Comparison of ENCODE assay signal across 8 cellular contexts in genomic region chr10:97499561-97500296, GRCh38. TPM values are rescaled to one million over a fixed set of nuclear protein-coding genes. Genes with fewer than 3 reads are reported as not detected.
DNase-seq lines count a peak whose midpoint lies in the region; ATAC-seq, FAIRE-seq and TF ChIP-seq lines count a peak whose summit lies in the region.

No MANE protein-coding gene starts in this region.

- peak overlapping the region; percentile 15 to 86 for H3K4me3 ChIP-seq in CD4-positive, alpha-beta memory T cell (ENCODE audit: low read length in 2 of 2)
- H3K4me3 ChIP-seq in Karpas-422 (ENCODE audit: low read length), result peak overlapping the region; percentile 93
- H3K4me3 ChIP-seq in astrocyte (ENCODE audit: insufficient read depth, low read depth, low read length), result peak overlapping the region; percentile 97
- peak overlapping the region; percentile 100 for H3K4me3 ChIP-seq in rectal smooth muscle tissue (ENCODE audit: low read length)

- H3K9ac ChIP-seq in Karpas-422 (ENCODE audit: low read length) (peak overlapping the region; percentile 87), astrocyte (ENCODE audit: low read length) (peak overlapping the region; percentile 95), rectal smooth muscle tissue (ENCODE audit: low read length) (peak overlapping the region; percentile 52)

- H3K27me3 Mint-ChIP-seq in CD4-positive, alpha-beta memory T cell, result peaks cover 7 to 8% of the 10 kb centered on the region in 2 donors
- no peaks in the 10 kb centered on the region for H3K27me3 Mint-ChIP-seq in astrocyte (ENCODE audit: low read depth, unreplicated experiment)

- peak overlapping the region; percentile 82 for H3K4me2 ChIP-seq in Karpas-422 (ENCODE audit: low read depth, low read length, poor library complexity, severe bottlenecking)
- H3K4me2 ChIP-seq in astrocyte (ENCODE audit: low read length), result peak overlapping the region; percentile 98

- no peak for FAIRE-seq in astrocyte (lab: Jason Lieb, UNC)

- H3K27ac ChIP-seq in CD4-positive, alpha-beta memory T cell (ENCODE audit: low read depth, low read length), result peak overlapping the region; percentile 85
- no peak overlapping the region for H3K27ac ChIP-seq in Karpas-422 (ENCODE audit: low read length)
- peak overlapping the region; percentile 69 for H3K27ac ChIP-seq in astrocyte (ENCODE audit: low read depth, low read length)
- peak overlapping the region; percentile 93 for H3K27ac ChIP-seq in rectal smooth muscle tissue (ENCODE audit: low read depth, low read length)

- H3K4me1 Mint-ChIP-seq in CD4-positive, alpha-beta memory T cell, result peaks cover 20 to 41% (median 33%) of the 10 kb centered on the region in 4 donors
- H3K4me1 Mint-ChIP-seq in astrocyte (ENCODE audit: low read depth, unreplicated experiment), result peaks cover 36% of the 10 kb centered on the region

- peaks cover 39% of the 10 kb centered on the region for H3K4me1 ChIP-seq in CD4-positive, alpha-beta memory T cell (ENCODE audit: insufficient read depth, low read length)
- H3K4me1 ChIP-seq in Karpas-422 (ENCODE audit: low read length) (peaks cover 25% of the 10 kb centered on the region), astrocyte (ENCODE audit: insufficient read depth, low read length) (peaks cover 24% of the 10 kb centered on the region), rectal smooth muscle tissue (ENCODE audit: control insufficient read depth, insufficient read depth, low read length) (peaks cover 15% of the 10 kb centered on the region)

- no peak for TF ChIP-seq CTCF in astrocyte (IDR thresholded peaks at IDR 0.05; ENCODE audit: insufficient read depth, low read depth, low read length)

- peaks cover 3% of the 10 kb centered on the region for H3K27me3 ChIP-seq in CD4-positive, alpha-beta memory T cell (ENCODE audit: insufficient read depth, low read length)
- H3K27me3 ChIP-seq in Karpas-422 (ENCODE audit: low read length) (no peaks in the 10 kb centered on the region), astrocyte (ENCODE audit: insufficient read depth, low read length) (no peaks in the 10 kb centered on the region), rectal smooth muscle tissue (ENCODE audit: control insufficient read depth, insufficient read depth, low read length) (peaks cover 4% of the 10 kb centered on the region)

- H3K36me3 ChIP-seq in CD4-positive, alpha-beta memory T cell (ENCODE audit: insufficient read depth, low read length), result no peaks in the 10 kb centered on the region
- no peaks in the 10 kb centered on the region for H3K36me3 ChIP-seq in Karpas-422 (ENCODE audit: insufficient read depth, low read length)
- H3K36me3 ChIP-seq in astrocyte (ENCODE audit: insufficient read depth, low read length), result peaks cover 4% of the 10 kb centered on the region
- H3K36me3 ChIP-seq in rectal smooth muscle tissue (ENCODE audit: control insufficient read depth, insufficient read depth, low read length), result no peaks in the 10 kb centered on the region

- peak overlapping the region in 2 of 7 donors; percentile 24 to 80 for H3K27ac Mint-ChIP-seq in CD4-positive, alpha-beta memory T cell
- peak overlapping the region; percentile 66 for H3K27ac Mint-ChIP-seq in astrocyte (ENCODE audit: unreplicated experiment)

- H3K9me3 Mint-ChIP-seq in CD4-positive, alpha-beta memory T cell, result peaks cover 0 to 2% (median 0%) of the 10 kb centered on the region in 8 donors
- H3K9me3 Mint-ChIP-seq in astrocyte (ENCODE audit: unreplicated experiment), result no peaks in the 10 kb centered on the region

- POLR2A ChIA-PET in CD4-positive, alpha-beta memory T cell (lab: Charles Lee; ENCODE audit: partially characterized antibody), result interaction anchor here (0.8 to 1.7 kb wide), 7 partner anchors 10 to 181 kb away, joined by 3 to 10 read pairs (median 3); partner anchors contain the start of genes FRAT1 and RRP12

- DNase-seq in CD4-positive, alpha-beta memory T cell, result peak in 2 of 5 donors; percentile 3 to 13
- DNase-seq in Karpas-422, result no peak
- DNase-seq in astrocyte (ENCODE audit: low read depth), result peak; percentile 42
- peak in 33 of 51 donors; percentile 12 to 75 (median 45) for DNase-seq in hypothalamus (lab: John Stamatoyannopoulos, UW)
- no peak for DNase-seq in NCI-H2196 (lab: John Stamatoyannopoulos, UW; ENCODE audit: unreplicated experiment)

- H3K9me2 ChIP-seq in Karpas-422 (replicated peaks; ENCODE audit: insufficient read depth, low read length), result no peaks in the 10 kb centered on the region

- peaks cover 0 to 13% of the 10 kb centered on the region in 2 donors for H3K36me3 Mint-ChIP-seq in CD4-positive, alpha-beta memory T cell
- H3K36me3 Mint-ChIP-seq in astrocyte (ENCODE audit: low read depth, unreplicated experiment), result peaks cover 2% of the 10 kb centered on the region

- intact Hi-C loops in CD4-positive, alpha-beta memory T cell (cut with micrococcal nuclease), result loop anchor here (2.0 kb wide), 1 partner anchor 187 kb away; the partner anchor contains the start of gene AVPI1

- H4K20me1 ChIP-seq in Karpas-422 (ENCODE audit: insufficient read depth, low read depth, low read length) (no peaks in the 10 kb centered on the region), astrocyte (ENCODE audit: insufficient read depth, low read length) (peaks cover 73% of the 10 kb centered on the region)

- no peaks in the 10 kb centered on the region for H3K9me3 ChIP-seq in CD4-positive, alpha-beta memory T cell (ENCODE audit: control insufficient read depth in 1 of 2, low read length in 2 of 2)
- H3K9me3 ChIP-seq in Karpas-422 (ENCODE audit: low read length), result no peaks in the 10 kb centered on the region
- no peaks in the 10 kb centered on the region for H3K9me3 ChIP-seq in astrocyte (ENCODE audit: insufficient read depth, low read depth, low read length)

- H3K79me2 ChIP-seq in Karpas-422 (ENCODE audit: low read length) (peaks cover 34% of the 10 kb centered on the region), astrocyte (ENCODE audit: insufficient read depth, low read length) (peaks cover 87% of the 10 kb centered on the region)

- H2AFZ ChIP-seq in Karpas-422 (ENCODE audit: low read length), result no peak overlapping the region; the same call in 1 of the 2 replicates
- peak overlapping the region; percentile 80 for H2AFZ ChIP-seq in astrocyte (ENCODE audit: low read depth, low read length)

- no peak for ATAC-seq in HG03095 (IDR thresholded peaks at IDR 0.05; ENCODE audit: unreplicated experiment)
- no peak for ATAC-seq in GM21737 (IDR thresholded peaks at IDR 0.05; ENCODE audit: unreplicated experiment)

- CTCF ChIA-PET in CD4-positive, alpha-beta memory T cell (lab: Charles Lee; ENCODE audit: partially characterized antibody), result interaction anchor here (0.7 to 1.7 kb wide), 5 partner anchors 22 to 81 kb away, joined by 3 to 5 read pairs (median 3); no protein-coding TSS in a partner anchor

- peak overlapping the region; percentile 63 to 82 (median 71) for H3K4me3 Mint-ChIP-seq in CD4-positive, alpha-beta memory T cell
- peak overlapping the region; percentile 90 for H3K4me3 Mint-ChIP-seq in astrocyte (ENCODE audit: unreplicated experiment)

RNA-seq across cellular contexts. Expression of gene UBTD1, which starts 1.0 kb away (rescaled TPM):
- 1 to 10 TPM; 1.9 TPM for total RNA-seq in CD4-positive, alpha-beta memory T cell
- 1 to 10 TPM; 1.3 to 1.7 TPM for polyA plus RNA-seq in CD4-positive, alpha-beta memory T cell
- total RNA-seq in Karpas-422 (2014; rRNA removed; shearing (Covaris generic); ENCODE audit: low replicate concordance), result 0.11 and 0.72 TPM in 2 replicates
- total RNA-seq in astrocyte, result 73.1 and 81.9 TPM in 2 replicates

RNA-seq across cellular contexts. Expression of gene MMS19, which starts 1.5 kb away (rescaled TPM):
- total RNA-seq in CD4-positive, alpha-beta memory T cell, result 100 to 1,000 TPM; 109 to 111 TPM
- 10 to 100 TPM; 35.9 to 43.1 TPM for polyA plus RNA-seq in CD4-positive, alpha-beta memory T cell
- total RNA-seq in Karpas-422 (2014; rRNA removed; shearing (Covaris generic); ENCODE audit: low replicate concordance), result 45.2 and 56.0 TPM in 2 replicates
- 84.4 and 97.2 TPM in 2 replicates for total RNA-seq in astrocyte

RNA-seq across cellular contexts. Expression of gene ZDHHC16, which starts 53.8 kb away (rescaled TPM):
- total RNA-seq in CD4-positive, alpha-beta memory T cell, result 10 to 100 TPM; 29.6 to 29.7 TPM
- 10 to 100 TPM; 33.9 to 52.1 TPM for polyA plus RNA-seq in CD4-positive, alpha-beta memory T cell
- 16.3 and 25.5 TPM in 2 replicates for total RNA-seq in Karpas-422 (2014; rRNA removed; shearing (Covaris generic); ENCODE audit: low replicate concordance)
- total RNA-seq in astrocyte, result 51.1 and 53.5 TPM in 2 replicates

RNA-seq across cellular contexts. Expression of gene EXOSC1, which starts 53.9 kb away (rescaled TPM):
- total RNA-seq in CD4-positive, alpha-beta memory T cell, result 10 to 100 TPM; 60.6 to 62.7 TPM
- 10 to 100 TPM; 93.3 to 93.7 TPM for polyA plus RNA-seq in CD4-positive, alpha-beta memory T cell
- 30.8 and 47.1 TPM in 2 replicates for total RNA-seq in Karpas-422 (2014; rRNA removed; shearing (Covaris generic); ENCODE audit: low replicate concordance)
- 37.9 and 38.6 TPM in 2 replicates for total RNA-seq in astrocyte

Comparison
In these comparisons a context has a peak if more than half of its experiments do, and no peak if none do; other contexts are left out.
1. DNase-seq: peak in astrocyte (single experiment) and hypothalamus (33 of 51); none in Karpas-422 (single experiment) and NCI-H2196 (single experiment).
2. RNA of gene UBTD1, which starts 1.0 kb away (total RNA-seq): 73.1 to 81.9 TPM in astrocyte; 1.9 TPM in CD4-positive, alpha-beta memory T cell and 0.11 to 0.72 TPM in Karpas-422; every median in the first group is over 10 times any median in the second.
3. Peak in every context shown above with its lines, with median percentiles within 50 percentile points of each other: H3K4me3 ChIP-seq and H3K9ac ChIP-seq.